In genomic region chr17:68318103-68318991, GRCh38 we compare ENCODE assay signal across 2 cellular contexts.
A peak's percentile ranks its signal among the peaks of the same experiment; 100 is the strongest.
TF ChIP-seq lines count a peak whose summit lies in the region.

No MANE protein-coding gene starts in this region.

TF ChIP-seq in IMR-90, 13 proteins besides CTCF, POLR2A, EP300 and RAD21:
- TF ChIP-seq RCOR1 (IDR thresholded peaks at IDR 0.05; ENCODE audit: insufficient replicate concordance, low read length) = no peak
- TF ChIP-seq ELK1 (IDR thresholded peaks at IDR 0.05; ENCODE audit: borderline replicate concordance, low read depth, low read length) = no peak
- no peak for TF ChIP-seq CHD1 (IDR thresholded peaks at IDR 0.05; ENCODE audit: low read depth, low read length)
- no peak for TF ChIP-seq SMC3 (IDR thresholded peaks at IDR 0.05; ENCODE audit: low read depth, low read length)
- peak; percentile 25; the same call in 1 of the 2 replicates for TF ChIP-seq FOS (IDR thresholded peaks at IDR 0.05; ENCODE audit: low read depth, low read length)
- TF ChIP-seq MAFK (IDR thresholded peaks at IDR 0.05; ENCODE audit: low read depth, low read length) = no peak
- TF ChIP-seq CEBPB (IDR thresholded peaks at IDR 0.05; ENCODE audit: low read depth, low read length) = 0 out of 2 replicates have a peak, but pooled peaks have one; percentile 6
- 0 out of 2 replicates have a peak, but pooled peaks have one; percentile 25 for TF ChIP-seq BHLHE40 (IDR thresholded peaks at IDR 0.05; ENCODE audit: low read depth, low read length)
- TF ChIP-seq RFX5 (IDR thresholded peaks at IDR 0.05; ENCODE audit: low read depth, low read length) = no peak

TF ChIP-seq in GM12878, 131 proteins besides CTCF, POLR2A, EP300 and RAD21:
- TF ChIP-seq USF2 (IDR thresholded peaks at IDR 0.05; ENCODE audit: borderline replicate concordance, low read depth, low read length) (no peak), KDM1A (IDR thresholded peaks at IDR 0.05; ENCODE audit: borderline replicate concordance) (no peak), TCF12 (IDR thresholded peaks at IDR 0.05; ENCODE audit: low read depth, low read length) (no peak)
- TF ChIP-seq, protein P1, sequence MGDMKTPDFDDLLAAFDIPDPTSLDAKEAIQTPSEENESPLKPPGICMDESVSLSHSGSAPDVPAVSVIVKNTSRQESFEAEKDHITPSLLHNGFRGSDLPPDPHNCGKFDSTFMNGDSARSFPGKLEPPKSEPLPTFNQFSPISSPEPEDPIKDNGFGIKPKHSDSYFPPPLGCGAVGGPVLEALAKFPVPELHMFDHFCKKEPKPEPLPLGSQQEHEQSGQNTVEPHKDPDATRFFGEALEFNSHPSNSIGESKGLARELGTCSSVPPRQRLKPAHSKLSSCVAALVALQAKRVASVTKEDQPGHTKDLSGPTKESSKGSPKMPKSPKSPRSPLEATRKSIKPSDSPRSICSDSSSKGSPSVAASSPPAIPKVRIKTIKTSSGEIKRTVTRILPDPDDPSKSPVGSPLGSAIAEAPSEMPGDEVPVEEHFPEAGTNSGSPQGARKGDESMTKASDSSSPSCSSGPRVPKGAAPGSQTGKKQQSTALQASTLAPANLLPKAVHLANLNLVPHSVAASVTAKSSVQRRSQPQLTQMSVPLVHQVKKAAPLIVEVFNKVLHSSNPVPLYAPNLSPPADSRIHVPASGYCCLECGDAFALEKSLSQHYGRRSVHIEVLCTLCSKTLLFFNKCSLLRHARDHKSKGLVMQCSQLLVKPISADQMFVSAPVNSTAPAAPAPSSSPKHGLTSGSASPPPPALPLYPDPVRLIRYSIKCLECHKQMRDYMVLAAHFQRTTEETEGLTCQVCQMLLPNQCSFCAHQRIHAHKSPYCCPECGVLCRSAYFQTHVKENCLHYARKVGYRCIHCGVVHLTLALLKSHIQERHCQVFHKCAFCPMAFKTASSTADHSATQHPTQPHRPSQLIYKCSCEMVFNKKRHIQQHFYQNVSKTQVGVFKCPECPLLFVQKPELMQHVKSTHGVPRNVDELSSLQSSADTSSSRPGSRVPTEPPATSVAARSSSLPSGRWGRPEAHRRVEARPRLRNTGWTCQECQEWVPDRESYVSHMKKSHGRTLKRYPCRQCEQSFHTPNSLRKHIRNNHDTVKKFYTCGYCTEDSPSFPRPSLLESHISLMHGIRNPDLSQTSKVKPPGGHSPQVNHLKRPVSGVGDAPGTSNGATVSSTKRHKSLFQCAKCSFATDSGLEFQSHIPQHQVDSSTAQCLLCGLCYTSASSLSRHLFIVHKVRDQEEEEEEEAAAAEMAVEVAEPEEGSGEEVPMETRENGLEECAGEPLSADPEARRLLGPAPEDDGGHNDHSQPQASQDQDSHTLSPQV (IDR thresholded peaks at IDR 0.05) = no peak
TF ChIP-seq in GM12878: peak in this region for 0.
